In genomic region chr17:39197380-39198185, GRCh38 we compare ENCODE assay signal across 1 cellular context.
TF ChIP-seq lines count a peak whose summit lies in the region.

CACNB1 (minus strand) TSS chr17:39197669; CDS start chr17:39197495, 174 bp downstream.

TF ChIP-seq in HepG2, 621 proteins besides CTCF, POLR2A, EP300 and RAD21 (continued from another document and continues in another):
- TF ChIP-seq ZNF576 (CRISPR knock-in tag; IDR thresholded peaks at IDR 0.05) (no peak), ZFP91 (CRISPR knock-in tag; IDR thresholded peaks at IDR 0.05; ENCODE audit: borderline replicate concordance) (peak; percentile 31), KDM4B (CRISPR knock-in tag; IDR thresholded peaks at IDR 0.05) (no peak), ZC3H4 (CRISPR knock-in tag; IDR thresholded peaks at IDR 0.05; ENCODE audit: borderline replicate concordance) (no peak), GABPB1 (CRISPR knock-in tag; IDR thresholded peaks at IDR 0.05) (peak; percentile 71; the same call in 1 of the 2 replicates), TAF1 (CRISPR knock-in tag; IDR thresholded peaks at IDR 0.05) (peak; percentile 50; the same call in 1 of the 2 replicates), XBP1 (CRISPR knock-in tag; IDR thresholded peaks at IDR 0.05) (no peak), ZNF33A (CRISPR knock-in tag; IDR thresholded peaks at IDR 0.05; ENCODE audit: borderline replicate concordance) (no peak), ZNF136 (CRISPR knock-in tag; IDR thresholded peaks at IDR 0.05; ENCODE audit: low read depth) (no peak), TMF1 (CRISPR knock-in tag; IDR thresholded peaks at IDR 0.05; ENCODE audit: low read depth) (no peak), PRDM4 (CRISPR knock-in tag; IDR thresholded peaks at IDR 0.05; ENCODE audit: borderline replicate concordance) (no peak), DRAP1 (CRISPR knock-in tag; IDR thresholded peaks at IDR 0.05) (no peak), SIX1 (CRISPR knock-in tag; IDR thresholded peaks at IDR 0.05; ENCODE audit: borderline replicate concordance) (no peak), SP2 (CRISPR knock-in tag; IDR thresholded peaks at IDR 0.05) (peak; percentile 44; the same call in 1 of the 2 replicates), RELA (CRISPR knock-in tag; IDR thresholded peaks at IDR 0.05) (no peak), ZNF142 (CRISPR knock-in tag; IDR thresholded peaks at IDR 0.05) (no peak), HOXA9 (CRISPR knock-in tag; IDR thresholded peaks at IDR 0.05; ENCODE audit: borderline replicate concordance) (no peak), HNF4G (IDR thresholded peaks at IDR 0.05; ENCODE audit: borderline replicate concordance, low read depth, low read length) (no peak), HNF4G (CRISPR knock-in tag; IDR thresholded peaks at IDR 0.05; ENCODE audit: borderline replicate concordance, low read depth) (no peak), MYC (CRISPR knock-in tag; IDR thresholded peaks at IDR 0.05; ENCODE audit: borderline replicate concordance) (peak; percentile 44), MEIS2 (CRISPR knock-in tag; IDR thresholded peaks at IDR 0.05) (no peak), ZMYM3 (CRISPR knock-in tag; IDR thresholded peaks at IDR 0.05) (no peak), RBAK (CRISPR knock-in tag; IDR thresholded peaks at IDR 0.05) (no peak), ZNF30 (CRISPR knock-in tag; IDR thresholded peaks at IDR 0.05) (no peak), GMEB2 (CRISPR knock-in tag; IDR thresholded peaks at IDR 0.05; ENCODE audit: low read depth) (no peak), SPEN (CRISPR knock-in tag; IDR thresholded peaks at IDR 0.05; ENCODE audit: low read depth) (no peak), RAD51 (IDR thresholded peaks at IDR 0.05; ENCODE audit: borderline replicate concordance) (no peak), IRF2 (CRISPR knock-in tag; IDR thresholded peaks at IDR 0.05) (no peak; the same call in 1 of the 2 replicates), ZNF652 (CRISPR knock-in tag; IDR thresholded peaks at IDR 0.05; ENCODE audit: borderline replicate concordance, low read depth) (peak; percentile 82), ZNF883 (CRISPR knock-in tag; IDR thresholded peaks at IDR 0.05; ENCODE audit: not compliant biosample characterization) (peak; percentile 22), HMGXB4 (CRISPR knock-in tag; IDR thresholded peaks at IDR 0.05; ENCODE audit: borderline replicate concordance in 1 of 2, low read depth in 1 of 2) (peak; percentile 20 to 23; a peak in 1 of 4 replicates), ZSCAN21 (CRISPR knock-in tag; IDR thresholded peaks at IDR 0.05; ENCODE audit: borderline replicate concordance) (0 out of 2 replicates have a peak, but pooled peaks have one; percentile 58), TEAD3 (CRISPR knock-in tag; optimal IDR thresholded peaks at IDR 0.05; ENCODE audit: borderline replicate concordance) (peak; percentile 7), ZNF253 (CRISPR knock-in tag; IDR thresholded peaks at IDR 0.05; ENCODE audit: borderline replicate concordance) (0 out of 2 replicates have a peak, but pooled peaks have one; percentile 11), KLF15 (CRISPR knock-in tag; IDR thresholded peaks at IDR 0.05; ENCODE audit: borderline replicate concordance) (no peak), ZNF564 (CRISPR knock-in tag; IDR thresholded peaks at IDR 0.05) (no peak), SMARCE1 (IDR thresholded peaks at IDR 0.05; ENCODE audit: borderline replicate concordance) (no peak), ZMYM4 (CRISPR knock-in tag; IDR thresholded peaks at IDR 0.05) (0 out of 2 replicates have a peak, but pooled peaks have one; percentile 18), NFE2L2 (IDR thresholded peaks at IDR 0.05; ENCODE audit: low read length) (no peak), ZNF646 (CRISPR knock-in tag; IDR thresholded peaks at IDR 0.05) (no peak), PAF1 (CRISPR knock-in tag; IDR thresholded peaks at IDR 0.05) (no peak), ZNF501 (CRISPR knock-in tag; IDR thresholded peaks at IDR 0.05) (peak; percentile 54; the same call in 1 of the 2 replicates), PTBP1 (IDR thresholded peaks at IDR 0.05; ENCODE audit: low read depth, low read length, poor library complexity, severe bottlenecking) (no peak)
